Comparison of ENCODE assay signal across 12 cellular contexts in the genomic region with DNA sequence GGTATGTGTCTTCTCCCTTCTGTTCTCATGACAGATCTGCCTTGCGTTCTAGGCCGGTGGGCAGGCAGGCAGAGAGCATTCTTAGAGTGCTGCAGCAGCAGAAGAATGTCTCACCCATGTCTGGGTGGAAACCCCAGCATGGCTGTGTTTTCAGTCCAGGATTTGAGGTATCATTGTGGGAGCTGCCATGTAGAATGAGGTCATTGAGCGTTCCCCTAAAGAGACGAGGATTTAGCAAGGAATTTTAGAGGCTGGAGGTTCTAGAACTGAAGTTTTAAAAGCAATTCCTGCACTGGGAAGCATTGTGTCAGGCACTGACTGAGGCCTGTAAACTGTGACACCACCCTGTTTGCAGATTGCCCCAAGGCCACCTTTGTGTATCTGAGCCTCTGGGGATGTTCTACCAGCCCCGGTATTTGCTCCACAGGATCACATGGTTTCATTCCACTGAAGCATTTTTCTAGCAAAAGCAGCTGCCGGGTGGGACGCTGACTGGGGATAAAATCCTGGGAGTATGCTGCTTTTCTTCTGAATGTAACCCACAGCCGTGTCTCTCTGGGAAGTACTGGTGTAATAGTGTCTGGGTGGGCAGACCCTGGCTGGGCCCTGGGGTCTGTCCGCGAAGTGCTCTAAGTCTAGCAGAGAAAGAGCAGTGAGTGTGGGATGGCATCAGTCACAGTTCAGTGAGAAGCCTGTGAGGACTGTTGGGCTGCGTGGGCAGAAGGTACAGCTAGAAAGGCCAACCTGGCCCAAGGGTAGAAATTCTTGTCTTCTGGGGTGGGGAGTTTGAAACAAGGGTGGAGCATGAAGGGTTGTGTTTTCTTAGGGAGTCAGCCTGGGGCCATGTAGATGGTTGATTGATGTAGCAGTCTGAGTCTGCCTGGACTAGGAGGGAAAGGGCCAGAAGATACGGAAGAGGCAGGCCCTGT. TPM values are rescaled to one million over a fixed set of nuclear protein-coding genes. Genes with fewer than 3 reads are reported as not detected.
DNase-seq lines count a peak whose midpoint lies in the region; TF ChIP-seq lines count a peak whose summit lies in the region.
"Had no signal": no experiment of that assay in that cellular context is flagged by ENCODE, and none has a peak within 500 bp of the region (broad histone marks: within the 10 kb centered on the region; RNA-seq: fewer than 3 reads in every experiment).

No MANE protein-coding gene starts in this region.

- no peak for TF ChIP-seq CTCF in MCF 10A (IDR thresholded peaks at IDR 0.05; ENCODE audit: unreplicated experiment)

- peak overlapping the region; percentile 6 for H3K4me3 Mint-ChIP-seq in MCF 10A (ENCODE audit: unreplicated experiment)
- H3K4me3 Mint-ChIP-seq: activated T-helper 1 cell treated with anti-CD3 and anti-CD28 coated beads, Interleukin-12 subunit alpha, Interleukin-12 subunit beta, Interleukin-2, Interleukin-4 antibody, amounts not matched to agents 30 ng/mL and 10 ng/mL and 1 ng/mL, durations not matched to agents 14 hours and 24 hours and 36 hours; CD8-positive, alpha-beta T cell; effector memory CD8-positive, alpha-beta T cell had no signal

- no peaks in the 10 kb centered on the region for H3K9me3 Mint-ChIP-seq in MCF 10A (ENCODE audit: unreplicated experiment)
- H3K9me3 Mint-ChIP-seq: activated T-helper 1 cell treated with anti-CD3 and anti-CD28 coated beads, Interleukin-12 subunit alpha, Interleukin-12 subunit beta, Interleukin-2, Interleukin-4 antibody, amounts not matched to agents 30 ng/mL and 10 ng/mL and 1 ng/mL, durations not matched to agents 14 hours and 24 hours and 36 hours; CD8-positive, alpha-beta T cell; effector memory CD8-positive, alpha-beta T cell had no signal

- intact Hi-C loops in MCF 10A (cut with micrococcal nuclease) = loop anchor here (2.0 kb wide), 1 partner anchor 23 kb away; no protein-coding TSS in a partner anchor

- H3K27me3 Mint-ChIP-seq in MCF 10A (ENCODE audit: insufficient read depth, unreplicated experiment) = no peaks in the 10 kb centered on the region
- H3K27me3 Mint-ChIP-seq: effector memory CD8-positive, alpha-beta T cell had no signal

- CTCF ChIA-PET in MCF 10A (lab: Yijun Ruan, JAX) = interaction anchor here (0.8 to 3.1 kb wide), 10 partner anchors 28 to 189 kb away, joined by 3 to 16 read pairs (median 3); a partner anchor contains a TSS

- POLR2A ChIA-PET in MCF 10A (lab: Yijun Ruan, JAX) = interaction anchor here (0.6 to 7.3 kb wide), 21 partner anchors 9 to 218 kb away, joined by 3 to 54 read pairs (median 4); a partner anchor contains a TSS

- H3K27ac Mint-ChIP-seq in MCF 10A (ENCODE audit: low read depth, unreplicated experiment) = peak overlapping the region; percentile 80
- H3K27ac Mint-ChIP-seq: activated T-helper 1 cell treated with anti-CD3 and anti-CD28 coated beads, Interleukin-12 subunit alpha, Interleukin-12 subunit beta, Interleukin-2, Interleukin-4 antibody, amounts not matched to agents 30 ng/mL and 10 ng/mL and 1 ng/mL, durations not matched to agents 14 hours and 24 hours and 36 hours; CD8-positive, alpha-beta T cell; effector memory CD8-positive, alpha-beta T cell had no signal

- peaks cover 26% of the 10 kb centered on the region for H3K4me1 Mint-ChIP-seq in MCF 10A (ENCODE audit: insufficient read depth, unreplicated experiment)

- peaks cover 87% of the 10 kb centered on the region for H3K36me3 Mint-ChIP-seq in MCF 10A (ENCODE audit: insufficient read depth, unreplicated experiment)

- DNase-seq in EH (ENCODE audit: low read depth) (peak; percentile 54), MCF 10A (ENCODE audit: unreplicated experiment) (peak; percentile 40), myocyte (ENCODE audit: low read depth) (peak; percentile 51), T-helper 1 cell (no peak), ureter (ENCODE audit: low spot score) (no peak), nucleus accumbens (lab: John Stamatoyannopoulos, UW) (no peak)
- DNase-seq: CD8-positive, alpha-beta T cell; effector memory CD8-positive, alpha-beta T cell; left colon; NCI-H1092; T1000 had no signal

- BruUV-seq in MCF 10A (replicated peaks; lab: Mats Ljungman, UMichigan) = no TSS peak

RNA-seq across cellular contexts. Expression of a gene that starts 30.2 kb away (rescaled TPM):
- total RNA-seq in MCF 10A (2022) = 54.5 and 69.7 TPM in 2 replicates
- 61.3 and 187 TPM in 2 replicates for total RNA-seq in myocyte
- polyA plus RNA-seq in myocyte (2012) = 226 TPM
- total RNA-seq in ureter = 153 TPM

RNA-seq across cellular contexts. Expression of a gene that starts 33.3 kb away (rescaled TPM):
- 7.2 and 7.8 TPM in 2 replicates for total RNA-seq in MCF 10A (2022)
- 3.5 and 6.0 TPM in 2 replicates for total RNA-seq in myocyte
- polyA plus RNA-seq in myocyte (2012) = 12.1 TPM
- 26.4 TPM for total RNA-seq in ureter

RNA-seq across cellular contexts. Expression of a gene that starts 41.0 kb away (rescaled TPM):
- total RNA-seq in MCF 10A (2022) (85.3 and 89.7 TPM in 2 replicates), myocyte (80.3 and 88.7 TPM in 2 replicates), ureter (125 TPM)
- 114 TPM for polyA plus RNA-seq in myocyte (2012)

RNA-seq across cellular contexts. Expression of a gene that starts 46.1 kb away (rescaled TPM):
- total RNA-seq in MCF 10A (2022) (22.5 and 26.7 TPM in 2 replicates), myocyte (21.0 and 28.4 TPM in 2 replicates), ureter (47.0 TPM)
- polyA plus RNA-seq in myocyte (2012) = 36.2 TPM

RNA-seq across cellular contexts. Expression of a gene that starts 50.7 kb away (rescaled TPM):
- total RNA-seq in MCF 10A (2022) (23.1 and 23.3 TPM in 2 replicates), myocyte (67.0 and 75.5 TPM in 2 replicates), ureter (76.4 TPM)
- 57.9 TPM for polyA plus RNA-seq in myocyte (2012)

Comparison
In these comparisons a context has a peak if more than half of its experiments do, and no peak if none do; other contexts are left out.
1. DNase-seq: peak in EH (single experiment), MCF 10A (single experiment) and myocyte (single experiment); none in T-helper 1 cell (0 of 5), ureter (single experiment) and nucleus accumbens (0 of 56).